In genomic region chr11:70502677-70503076, GRCh38 we compare ENCODE assay signal across 20 cellular contexts.
DNase-seq lines count a peak whose midpoint lies in the region; ATAC-seq and TF ChIP-seq lines count a peak whose summit lies in the region.
"Had no signal": no experiment of that assay in that cellular context is flagged by ENCODE, and none has a peak within 500 bp of the region (broad histone marks: within the 10 kb centered on the region; RNA-seq: fewer than 3 reads in every experiment).

No MANE protein-coding gene starts in this region.

- ATAC-seq in HG03135 (IDR thresholded peaks at IDR 0.05; ENCODE audit: unreplicated experiment), result no peak
- ATAC-seq: CD8-positive, alpha-beta T cell; heart left ventricle; sciatic nerve had no signal

- DNase-seq in left ventricle myocardium inferior (peak; percentile 5), right atrium auricular region (ENCODE audit: low spot score) (no peak), NCI-H2196 (lab: John Stamatoyannopoulos, UW; ENCODE audit: unreplicated experiment) (peak; percentile 81), WERI-Rb-1 (peak; percentile 3), spleen (peak; percentile 39), DMS53 (lab: John Stamatoyannopoulos, UW) (no peak), epidermal melanocyte (ENCODE audit: insufficient read length, low spot score) (no peak)
- DNase-seq: ACHN; activated CD4-positive, alpha-beta T cell treated with anti-CD3 and anti-CD28 coated beads, Interleukin-2, amount 50 U/mL, for 4 hours; activated naive CD8-positive, alpha-beta T cell treated with anti-CD3 and anti-CD28 coated beads, Interleukin-2, amount 10 ng/mL, durations not matched to agents 7 days and 5 days; activated T-cell treated with anti-CD3 and anti-CD28 coated beads, Interleukin-2, amount 50 U/mL, for 24 hours; CD8-positive, alpha-beta T cell; effector CD8-positive, alpha-beta T cell; NCI-H1930; substantia nigra had no signal

- intact Hi-C loops in left ventricle myocardium inferior (cut with micrococcal nuclease) (no loop called here), spleen (cut with DNase I; ENCODE audit: low total_unique reads) (no loop called here)

- no peak for TF ChIP-seq CTCF in left ventricle myocardium inferior (IDR thresholded peaks at IDR 0.05; ENCODE audit: borderline replicate concordance)
- no peak for TF ChIP-seq CTCF in right atrium auricular region (IDR thresholded peaks at IDR 0.05)
- no peak for TF ChIP-seq CTCF in WERI-Rb-1 (IDR thresholded peaks at IDR 0.05; ENCODE audit: low read depth, low read length)
- TF ChIP-seq CTCF in spleen (IDR thresholded peaks at IDR 0.05 in 8 of 11, conservative IDR thresholded peaks at IDR 0.05 in 3 of 11), result no peak

- H3K36me3 ChIP-seq in left ventricle myocardium inferior, result no peaks in the 10 kb centered on the region
- H3K36me3 ChIP-seq in right atrium auricular region, result no peaks in the 10 kb centered on the region
- H3K36me3 ChIP-seq in WERI-Rb-1, result no peaks in the 10 kb centered on the region
- H3K36me3 ChIP-seq in spleen, result no peaks in the 10 kb centered on the region
- H3K36me3 ChIP-seq: heart left ventricle had no signal

- H3K9me3 ChIP-seq in left ventricle myocardium inferior (replicated peaks) (no peaks in the 10 kb centered on the region), right atrium auricular region (no peaks in the 10 kb centered on the region), WERI-Rb-1 (ENCODE audit: severe bottlenecking) (no peaks in the 10 kb centered on the region), spleen (no peaks in the 10 kb centered on the region)
- H3K9me3 ChIP-seq: heart left ventricle had no signal

- 89 to 94% (median 91%) methylated on average over 6 to 11 of the region's 11 CpGs for WGBS in spleen, 5 donors

- peaks cover 13% of the 10 kb centered on the region for H3K4me1 ChIP-seq in left ventricle myocardium inferior
- no peaks in the 10 kb centered on the region for H3K4me1 ChIP-seq in right atrium auricular region
- no peaks in the 10 kb centered on the region for H3K4me1 ChIP-seq in spleen

- H3K4me3 ChIP-seq in left ventricle myocardium inferior (no peak overlapping the region), right atrium auricular region (no peak overlapping the region), WERI-Rb-1 (ENCODE audit: low read depth, low read length) (no peak overlapping the region), spleen (no peak overlapping the region)
- H3K4me3 ChIP-seq: heart left ventricle, SK-N-MC had no signal

- H3K27me3 ChIP-seq in left ventricle myocardium inferior (ENCODE audit: low read depth) (peaks cover 8% of the 10 kb centered on the region), right atrium auricular region (no peaks in the 10 kb centered on the region), WERI-Rb-1 (ENCODE audit: insufficient read depth, low read depth, severe bottlenecking) (no peaks in the 10 kb centered on the region), spleen (replicated peaks in 1 of 7) (no peaks in the 10 kb centered on the region)
- H3K27me3 ChIP-seq: heart left ventricle had no signal

- TF ChIP-seq POLR2A in spleen (IDR thresholded peaks at IDR 0.05), result no peak

- H3K27ac ChIP-seq in left ventricle myocardium inferior (replicated peaks) (no peak overlapping the region), right atrium auricular region (no peak overlapping the region), WERI-Rb-1 (no peak overlapping the region), spleen (no peak overlapping the region)
- H3K27ac ChIP-seq: heart left ventricle, HL-60, SK-N-MC had no signal

Comparison
In these comparisons a context has a peak if more than half of its experiments do, and no peak if none do; other contexts are left out.
1. DNase-seq: peak in left ventricle myocardium inferior (single experiment), NCI-H2196 (single experiment), WERI-Rb-1 (single experiment) and spleen (single experiment); none in right atrium auricular region (single experiment), DMS53 (single experiment) and epidermal melanocyte (single experiment).